Comparison of ENCODE assay signal across 17 cellular contexts in the genomic region with DNA sequence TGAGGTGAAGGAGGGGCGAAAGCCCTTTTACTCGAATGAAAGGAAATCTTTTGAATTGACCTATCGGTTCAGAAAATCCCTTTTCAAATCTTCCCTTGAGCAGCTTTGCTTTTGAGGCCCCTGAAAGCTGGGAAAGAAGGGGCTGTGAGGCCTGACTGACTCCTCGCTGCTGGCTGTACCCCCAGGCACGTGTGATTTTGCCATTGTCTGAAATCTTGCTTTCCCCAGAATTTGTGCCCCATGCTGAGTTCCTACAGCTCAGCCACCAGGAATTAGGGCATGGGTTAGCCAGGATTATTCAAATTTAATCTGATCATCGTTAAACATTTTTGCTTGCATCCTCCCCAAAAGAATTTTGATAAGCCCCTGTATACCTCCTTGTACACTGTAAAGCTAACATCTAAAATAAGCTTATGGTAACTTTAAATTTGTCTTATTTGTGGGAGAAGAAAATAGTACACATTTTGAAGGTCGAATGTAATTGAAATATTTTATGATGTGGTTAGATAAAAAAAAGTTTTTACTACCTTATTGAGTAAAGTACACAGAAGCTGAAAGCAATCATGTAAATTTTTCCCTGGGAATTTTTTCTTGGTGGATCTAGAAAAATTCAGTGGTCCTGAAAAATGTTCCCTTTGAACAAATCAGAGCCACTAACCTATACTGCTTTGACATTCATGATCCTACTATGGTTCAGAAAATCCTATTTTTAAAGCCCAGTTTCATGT. TPM values are rescaled to one million over a fixed set of nuclear protein-coding genes. Genes with fewer than 3 reads are reported as not detected.
A peak's percentile ranks its signal among the peaks of the same experiment; 100 is the strongest.
DNase-seq lines count a peak whose midpoint lies in the region; ATAC-seq and TF ChIP-seq lines count a peak whose summit lies in the region.
"Had no signal": no experiment of that assay in that cellular context is flagged by ENCODE, and none has a peak within 500 bp of the region (broad histone marks: within the 10 kb centered on the region; RNA-seq: fewer than 3 reads in every experiment).

No MANE protein-coding gene starts in this region.

- no peaks in the 10 kb centered on the region for H3K27me3 ChIP-seq in H9 (ENCODE audit: insufficient read depth, low read length)
- no peaks in the 10 kb centered on the region for H3K27me3 ChIP-seq in mammary epithelial cell (ENCODE audit: insufficient read depth, low read length)
- H3K27me3 ChIP-seq: dorsolateral prefrontal cortex had no signal

- H2BK12ac ChIP-seq in H9 (ENCODE audit: insufficient read length, low read depth, low read length) = no peak overlapping the region

- H3K27me3 Mint-ChIP-seq in H9 (ENCODE audit: low read depth) = no peaks in the 10 kb centered on the region; the same call in 1 of the 2 replicates
- H3K27me3 Mint-ChIP-seq: activated naive CD4-positive, alpha-beta T cell treated with anti-CD3 and anti-CD28 coated beads, Interleukin-2, amount 50 U/mL, for 24 hours had no signal

- no peak overlapping the region for H2BK120ac ChIP-seq in H9 (ENCODE audit: low read depth, low read length, poor library complexity, severe bottlenecking)

- peaks cover 42 to 46% of the 10 kb centered on the region in 2 experiments for H3K4me1 Mint-ChIP-seq in H9
- H3K4me1 Mint-ChIP-seq: stimulated activated effector memory CD8-positive, alpha-beta T cell treated with anti-CD3 and anti-CD28 coated beads, Interleukin-12 subunit alpha, Interleukin-12 subunit beta, amount 100 ng/mL, for 72 hours had no signal

- H3K4me3 Mint-ChIP-seq in H9 = no peak overlapping the region
- H3K4me3 Mint-ChIP-seq: activated naive CD4-positive, alpha-beta T cell treated with anti-CD3 and anti-CD28 coated beads, Interleukin-2, amount 50 U/mL, for 24 hours; stimulated activated effector memory CD8-positive, alpha-beta T cell treated with anti-CD3 and anti-CD28 coated beads, Interleukin-12 subunit alpha, Interleukin-12 subunit beta, amount 100 ng/mL, for 72 hours had no signal

- no peak overlapping the region for H3T11ph ChIP-seq in H9 (ENCODE audit: low read length)

- H3K79me1 ChIP-seq in H9 (ENCODE audit: insufficient read depth, low read depth, low read length, poor library complexity, severe bottlenecking) = peaks cover 4% of the 10 kb centered on the region

- H2AFZ ChIP-seq in H9 (ENCODE audit: low read length) (no peak overlapping the region), mammary epithelial cell (ENCODE audit: low read depth, low read length) (no peak overlapping the region)
- H2AFZ ChIP-seq: parathyroid adenoma had no signal

- no TSS peak for BruUV-seq in mammary epithelial cell (replicated peaks; lab: Mats Ljungman, UMichigan)

- no peak overlapping the region for H3K18ac ChIP-seq in H9 (ENCODE audit: insufficient read length, low read depth, low read length)

- H3K9ac ChIP-seq in H9 (ENCODE audit: extremely low read depth, insufficient read length, low read length) (no peak overlapping the region), mammary epithelial cell (ENCODE audit: insufficient read depth, low read length) (no peak overlapping the region)
- H3K9ac ChIP-seq: parathyroid adenoma had no signal

- CTCF ChIA-PET in mammary epithelial cell (lab: Charles Lee; ENCODE audit: low non-redundant PET) = no interaction called here

- H3K23me2 ChIP-seq in H9 (ENCODE audit: insufficient read length, low read depth, low read length, poor library complexity, severe bottlenecking) = no peaks in the 10 kb centered on the region

- peak overlapping the region; percentile 83 to 96 (median 94) for H3K27ac Mint-ChIP-seq in H9
- H3K27ac Mint-ChIP-seq: activated naive CD4-positive, alpha-beta T cell treated with anti-CD3 and anti-CD28 coated beads, Interleukin-2, amount 50 U/mL, for 24 hours; stimulated activated effector memory CD8-positive, alpha-beta T cell treated with anti-CD3 and anti-CD28 coated beads, Interleukin-12 subunit alpha, Interleukin-12 subunit beta, amount 100 ng/mL, for 72 hours had no signal

- peaks cover 2 to 3% of the 10 kb centered on the region in 2 experiments; a peak in 1 of 5 replicates for H3K9me3 Mint-ChIP-seq in H9
- H3K9me3 Mint-ChIP-seq: activated naive CD4-positive, alpha-beta T cell treated with anti-CD3 and anti-CD28 coated beads, Interleukin-2, amount 50 U/mL, for 24 hours had no signal

- H3K4me1 ChIP-seq in H9 (ENCODE audit: insufficient read depth, low read length) = peaks cover 7% of the 10 kb centered on the region; the same call in 1 of the 2 replicates
- peaks cover 16% of the 10 kb centered on the region for H3K4me1 ChIP-seq in mammary epithelial cell (ENCODE audit: insufficient read depth, low read length)
- H3K4me1 ChIP-seq: parathyroid adenoma had no signal

- no peak overlapping the region for H3K23ac ChIP-seq in H9 (ENCODE audit: insufficient read length, low read depth, low read length)

- H3K4me2 ChIP-seq in H9 (ENCODE audit: insufficient read depth, insufficient read length, low read length) (no peak overlapping the region), mammary epithelial cell (ENCODE audit: insufficient read depth, low read depth, low read length) (no peak overlapping the region)

- peak overlapping the region; percentile 72 for H4K8ac ChIP-seq in H9 (replicated peaks; ENCODE audit: insufficient read length, low read depth, low read length)

- no peak overlapping the region for H3K4me3 ChIP-seq in foreskin fibroblast (ENCODE audit: low read depth in 1 of 2, low read length in 2 of 2)
- no peak overlapping the region for H3K4me3 ChIP-seq in mammary epithelial cell (replicated peaks in 1 of 3; ENCODE audit: insufficient read depth in 1 of 3, low read depth in 2 of 3, low read length in 3 of 3)
- H3K4me3 ChIP-seq: dorsolateral prefrontal cortex had no signal

- peaks cover 6 to 12% (median 6%) of the 10 kb centered on the region in 3 experiments; a peak in 4 of 7 replicates for H3K36me3 Mint-ChIP-seq in H9 (ENCODE audit: insufficient read depth in 1 of 3, low read depth in 3 of 3)

- no peaks in the 10 kb centered on the region for H3K36me3 ChIP-seq in mammary epithelial cell (ENCODE audit: insufficient read depth, low read length)

- ATAC-seq in HG03280 (IDR thresholded peaks at IDR 0.05; ENCODE audit: unreplicated experiment) = no peak
- ATAC-seq: stimulated activated effector memory CD8-positive, alpha-beta T cell treated with anti-CD3 and anti-CD28 coated beads, Interleukin-12 subunit alpha, Interleukin-12 subunit beta, amount 100 ng/mL, for 72 hours had no signal

- no peak for DNase-seq in H9
- peak; percentile 47 to 76 for DNase-seq in foreskin fibroblast
- DNase-seq in retina = peak; percentile 37
- no peak for DNase-seq in head of caudate nucleus
- no peak for DNase-seq in mammary epithelial cell
- DNase-seq in NCI-H1105 (lab: John Stamatoyannopoulos, UW) = no peak
- DNase-seq: dorsolateral prefrontal cortex, glutamatergic neuron, MV-4-11 had no signal

- H3K9me3 ChIP-seq in H9 (ENCODE audit: control insufficient read depth, low read depth, low read length) = no peaks in the 10 kb centered on the region
- H3K9me3 ChIP-seq in mammary epithelial cell (replicated peaks; ENCODE audit: insufficient read depth, low read length) = no peaks in the 10 kb centered on the region

- intact Hi-C loops in head of caudate nucleus (cut with DNase I) = no loop called here
- intact Hi-C loops in mammary epithelial cell (cut with micrococcal nuclease) = no loop called here

- no peak overlapping the region for H4K5ac ChIP-seq in H9 (ENCODE audit: insufficient read length, low read depth, low read length)

- H3K79me2 ChIP-seq in H9 (ENCODE audit: insufficient read depth, low read length) = peaks cover 2% of the 10 kb centered on the region; the same call in 1 of the 2 replicates
- H3K79me2 ChIP-seq in mammary epithelial cell (ENCODE audit: insufficient read depth, low read length) = peaks cover 75% of the 10 kb centered on the region

- H2BK5ac ChIP-seq in H9 (ENCODE audit: insufficient read length, low read length) = no peak overlapping the region

- in situ Hi-C loops in mammary epithelial cell (cut with MboI; ENCODE audit: low sequenced_read_pairs in 2 of 2) = no loop called here

- no peak overlapping the region for H3K4ac ChIP-seq in H9 (ENCODE audit: low read depth, low read length)

- H4K20me1 ChIP-seq in H9 (ENCODE audit: control insufficient read depth, insufficient read depth, insufficient read length) (no peaks in the 10 kb centered on the region), mammary epithelial cell (ENCODE audit: insufficient read depth, low read length) (no peaks in the 10 kb centered on the region)

- no peak overlapping the region for H2BK20ac ChIP-seq in H9 (ENCODE audit: low read depth, low read length, poor library complexity, severe bottlenecking)

- no peak overlapping the region for H2BK15ac ChIP-seq in H9 (ENCODE audit: low read depth, low read length)

- H2AK5ac ChIP-seq in H9 (ENCODE audit: insufficient read length, low read length) = no peak overlapping the region

- H3K56ac ChIP-seq in H9 (ENCODE audit: insufficient read length, low read depth, low read length) = no peak overlapping the region

- H4K91ac ChIP-seq in H9 (ENCODE audit: insufficient read length, low read depth, low read length) = no peak overlapping the region

- H3K27ac ChIP-seq in H9 (ENCODE audit: insufficient read length, low read depth, low read length) (no peak overlapping the region), VCaP (peak overlapping the region; percentile 52), mammary epithelial cell (ENCODE audit: insufficient read depth, low read depth, low read length) (no peak overlapping the region)
- H3K27ac ChIP-seq: parathyroid adenoma had no signal

- TF ChIP-seq CTCF in H9 (conservative IDR thresholded peaks at IDR 0.05) (no peak), VCaP (conservative IDR thresholded peaks at IDR 0.05) (no peak), foreskin fibroblast (IDR thresholded peaks at IDR 0.05; ENCODE audit: low read depth, low read length) (no peak), mammary epithelial cell (conservative IDR thresholded peaks at IDR 0.05 in 1 of 2, IDR thresholded peaks at IDR 0.05 in 1 of 2; ENCODE audit: extremely low read depth in 1 of 2, insufficient read depth in 1 of 2, low read depth in 1 of 2, low read length in 2 of 2) (no peak)

- H3K14ac ChIP-seq in H9 (ENCODE audit: insufficient read depth, low read length) = peak overlapping the region; percentile 73; the same call in 1 of the 2 replicates

- dilution Hi-C loops in mammary epithelial cell (cut with HindIII; ENCODE audit: low sequenced_read_pairs) = no loop called here

- WGBS in H9 (ENCODE audit: extremely low coverage, insufficient read length, low lambda C conversion rate) = 100% methylated on average over 1 of the region's 7 CpGs
- WGBS in mammary epithelial cell (ENCODE audit: low coverage, missing lambda C conversion rate) = 27% methylated on average over 7 of the region's 7 CpGs

RNA-seq across cellular contexts. Expression of gene SIPA1L3, which starts 46.7 kb away (rescaled TPM):
- total RNA-seq in H9 (2021) (40.1 and 41.9 TPM in 2 replicates), mammary epithelial cell (10 to 100 TPM; 29.3 to 38.5 TPM)
- 8.5 TPM for polyA plus RNA-seq in mammary epithelial cell
- 52.1 TPM for polyA minus RNA-seq in mammary epithelial cell

RNA-seq across cellular contexts. Expression of gene WDR87, which starts 47.3 kb away (rescaled TPM):
- not detected in 2 replicates for total RNA-seq in H9 (2021)
- not detected for total RNA-seq in mammary epithelial cell
- polyA plus RNA-seq in mammary epithelial cell = not detected
- polyA minus RNA-seq in mammary epithelial cell = not detected
- total RNA-seq: activated CD8-positive, alpha-beta memory T cell treated with anti-CD3 and anti-CD28 coated beads for 36 hours; liver; T-helper 2 cell treated with Interferon-gamma antibody and Interleukin-4, amounts not matched to agents 100 ng/mL and 5 ng/mL, for 36 hours had no signal
- polyA plus RNA-seq: liver had no signal

Comparison
In these comparisons a context has a peak if more than half of its experiments do, and no peak if none do; other contexts are left out.
1. DNase-seq: peak in foreskin fibroblast (2 of 2) and retina (single experiment); none in H9 (single experiment), head of caudate nucleus (0 of 42), mammary epithelial cell (single experiment) and NCI-H1105 (single experiment).